Comparison of ENCODE assay signal across 8 cellular contexts in the genomic region with DNA sequence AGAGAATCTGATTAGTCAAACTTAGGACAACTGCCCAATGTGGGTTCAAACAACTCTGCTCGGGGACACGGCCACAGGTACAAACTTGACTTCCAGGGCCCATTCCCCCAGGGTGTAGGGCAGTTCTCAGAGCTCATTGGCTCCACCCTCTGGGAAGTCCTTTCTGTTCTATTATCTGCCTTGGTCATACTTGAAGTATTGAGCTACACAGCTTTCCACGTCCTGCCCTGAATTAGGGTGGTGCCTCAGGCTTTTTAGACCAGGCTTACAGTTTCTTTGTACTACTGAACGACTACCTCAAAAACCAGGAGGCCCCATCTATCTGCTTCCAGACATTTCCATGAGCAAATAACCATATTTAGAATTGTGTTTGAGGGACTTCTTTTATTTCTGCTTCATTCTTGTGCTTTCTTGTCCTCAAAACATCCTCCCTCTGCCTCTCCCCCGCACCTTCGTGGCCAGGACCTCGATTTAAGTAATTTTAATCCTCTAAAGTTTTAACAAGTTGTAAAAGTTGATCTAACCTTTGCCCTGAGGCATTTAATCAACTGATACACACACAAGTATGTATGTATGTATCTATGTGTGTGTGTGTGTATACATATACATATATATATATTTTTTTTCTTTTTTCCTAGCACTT.
DNase-seq lines count a peak whose midpoint lies in the region; ATAC-seq and TF ChIP-seq lines count a peak whose summit lies in the region.

No MANE protein-coding gene starts in this region.

- TF ChIP-seq POLR2A in erythroblast (IDR thresholded peaks at IDR 0.05; ENCODE audit: low read length) = no peak

- DNase-seq in stimulated activated naive CD4-positive, alpha-beta T cell (lab: John Stamatoyannopoulos, UW) = peak in 4 of 6 experiments; percentile 29 to 59 (median 32)
- DNase-seq in stimulated activated naive CD4-positive, alpha-beta T cell treated with Interleukin-2 at 50 U/mL for 16 hours (lab: John Stamatoyannopoulos, UW) = no peak
- DNase-seq in activated CD4-positive, alpha-beta T cell treated with anti-CD3 and anti-CD28 coated beads for 4 hours = peak; percentile 54 to 55
- DNase-seq in erythroblast (lab: John Stamatoyannopoulos, UW) (peak; percentile 29), T1000 (lab: John Stamatoyannopoulos, UW) (no peak), RKO (ENCODE audit: low spot score) (no peak)
- DNase-seq in stimulated activated CD4-positive, alpha-beta T cell treated with anti-CD3 and anti-CD28 coated beads, Interleukin-1b, Interleukin-23, amount 100 ng/mL, for 48 hours = peak; percentile 60

- peak; percentile 64 for ATAC-seq in HG03460 (IDR thresholded peaks at IDR 0.05; ENCODE audit: unreplicated experiment)

Comparison
In these comparisons a context has a peak if more than half of its experiments do, and no peak if none do; other contexts are left out.
1. DNase-seq: peak in stimulated activated naive CD4-positive, alpha-beta T cell (4 of 6), activated CD4-positive, alpha-beta T cell treated with anti-CD3 and anti-CD28 coated beads for 4 hours (2 of 2), erythroblast (2 of 2) and stimulated activated CD4-positive, alpha-beta T cell treated with anti-CD3 and anti-CD28 coated beads, Interleukin-1b, Interleukin-23, amount 100 ng/mL, for 48 hours (single experiment); none in stimulated activated naive CD4-positive, alpha-beta T cell treated with Interleukin-2 at 50 U/mL for 16 hours (single experiment), T1000 (single experiment) and RKO (single experiment).